8 cellular contexts compared by ENCODE assay signal in genomic region chr17:5592382-5592781, GRCh38. TPM values are rescaled to one million over a fixed set of nuclear protein-coding genes. Genes with fewer than 3 reads are reported as not detected.
DNase-seq lines count a peak whose midpoint lies in the region; ATAC-seq and TF ChIP-seq lines count a peak whose summit lies in the region.

No MANE protein-coding gene starts in this region.

- no peaks in the 10 kb centered on the region for H3K9me3 ChIP-seq in OCI-LY3 (ENCODE audit: insufficient read depth, low read length)
- H3K9me3 ChIP-seq in endodermal cell (ENCODE audit: control insufficient read depth, low read length), result no peaks in the 10 kb centered on the region

- ATAC-seq in HG03442 (IDR thresholded peaks at IDR 0.05; ENCODE audit: unreplicated experiment) (no peak), HG02571 (IDR thresholded peaks at IDR 0.05; ENCODE audit: unreplicated experiment) (no peak), HG02973 (IDR thresholded peaks at IDR 0.05; ENCODE audit: unreplicated experiment) (no peak)

- H3K9ac ChIP-seq in OCI-LY3 (ENCODE audit: low read length) (no peak overlapping the region), endodermal cell (ENCODE audit: extremely low read depth, low read length, poor library complexity, severe bottlenecking) (no peak overlapping the region)

- no peak overlapping the region for H2AFZ ChIP-seq in OCI-LY3 (ENCODE audit: low read depth, low read length)

- no peaks in the 10 kb centered on the region for H3K9me3 Mint-ChIP-seq in endodermal cell

- H3K36me3 Mint-ChIP-seq in endodermal cell (ENCODE audit: low read depth), result no peaks in the 10 kb centered on the region

- H3K27ac ChIP-seq in C4-2B (no peak overlapping the region), OCI-LY3 (ENCODE audit: low read length) (no peak overlapping the region), endodermal cell (ENCODE audit: low read depth, low read length) (no peak overlapping the region)

- DNase-seq in HS-5 (ENCODE audit: low read depth) (peak; percentile 28), endodermal cell (peak; percentile 45), myocyte (ENCODE audit: low read depth) (peak; percentile 73)

- 38 to 45% methylated on average over 5 to 7 of the region's 7 CpGs for WGBS in endodermal cell (ENCODE audit: insufficient coverage in 1 of 2, insufficient read length in 1 of 2), 2 experiments

- H3K4me1 Mint-ChIP-seq in endodermal cell, result no peaks in the 10 kb centered on the region

- no peak overlapping the region for H3K4me3 Mint-ChIP-seq in endodermal cell

- H4K20me1 ChIP-seq in OCI-LY3 (ENCODE audit: insufficient read depth, low read length), result no peaks in the 10 kb centered on the region

- H3K27ac Mint-ChIP-seq in endodermal cell, result no peak overlapping the region

- H3K4me1 ChIP-seq in OCI-LY3 (ENCODE audit: low read length), result no peaks in the 10 kb centered on the region
- no peaks in the 10 kb centered on the region for H3K4me1 ChIP-seq in endodermal cell (ENCODE audit: control insufficient read depth, insufficient read depth, low read length)

- H3K27me3 ChIP-seq in OCI-LY3 (ENCODE audit: low read depth, low read length), result peaks cover 18% of the 10 kb centered on the region; the same call in 1 of the 2 replicates
- peaks cover 16% of the 10 kb centered on the region for H3K27me3 ChIP-seq in endodermal cell (ENCODE audit: control insufficient read depth, insufficient read depth, low read length, poor library complexity, severe bottlenecking)

- TF ChIP-seq CTCF in C4-2B (conservative IDR thresholded peaks at IDR 0.05) (peak; percentile 75), OCI-LY3 (IDR thresholded peaks at IDR 0.05; ENCODE audit: low read depth, low read length) (peak; percentile 53), endodermal cell (conservative IDR thresholded peaks at IDR 0.05) (peak; percentile 77)

- H3K27me3 Mint-ChIP-seq in endodermal cell (ENCODE audit: insufficient read depth), result peaks cover 6% of the 10 kb centered on the region

- H3K4me3 ChIP-seq in OCI-LY3 (ENCODE audit: low read length) (no peak overlapping the region), endodermal cell (ENCODE audit: low read length) (no peak overlapping the region)

- no peaks in the 10 kb centered on the region for H3K36me3 ChIP-seq in OCI-LY3 (replicated peaks; ENCODE audit: low read depth, low read length)
- H3K36me3 ChIP-seq in endodermal cell (ENCODE audit: control insufficient read depth, insufficient read depth, low read length), result no peaks in the 10 kb centered on the region

- no peak overlapping the region for H3K4me2 ChIP-seq in OCI-LY3 (ENCODE audit: low read length)

- no peaks in the 10 kb centered on the region for H3K79me2 ChIP-seq in OCI-LY3 (ENCODE audit: low read length)

RNA-seq across cellular contexts. Expression of gene NLRP1, which starts 8.1 kb away (rescaled TPM):
- 1 to 10 TPM; 3.6 to 5.4 TPM for total RNA-seq in endodermal cell
- 141 TPM for polyA plus RNA-seq in endodermal cell (2013, experiment 1 of 2)
- 156 TPM for polyA plus RNA-seq in endodermal cell (2013, experiment 2 of 2)
- 31.7 and 46.0 TPM in 2 replicates for total RNA-seq in myocyte
- 56.4 TPM for polyA plus RNA-seq in myocyte (2012)
